In the genomic region with DNA sequence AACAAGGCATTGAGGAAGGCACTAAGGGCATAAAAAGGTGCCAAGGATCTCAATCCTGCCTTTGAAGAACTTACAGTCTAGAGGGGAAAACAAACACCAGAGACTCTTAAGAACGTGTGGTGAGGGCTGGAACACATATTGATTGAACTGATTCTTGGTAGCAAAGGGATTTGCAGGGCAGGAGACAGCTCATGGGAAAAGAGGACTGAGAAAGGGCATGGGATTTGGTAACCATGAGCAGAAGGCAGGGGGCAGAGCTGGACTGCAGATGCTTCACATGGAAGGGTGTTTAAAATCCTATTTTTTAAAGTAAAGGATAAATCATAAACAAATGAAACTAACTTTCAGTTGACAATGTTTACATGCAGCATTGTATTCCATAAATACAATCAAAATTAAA, we compare ENCODE assay signal across 10 cellular contexts.
DNase-seq lines count a peak whose midpoint lies in the region; ATAC-seq and TF ChIP-seq lines count a peak whose summit lies in the region.
"Had no signal": no experiment of that assay in that cellular context is flagged by ENCODE, and none has a peak within 500 bp of the region (broad histone marks: within the 10 kb centered on the region; RNA-seq: fewer than 3 reads in every experiment).

No MANE protein-coding gene starts in this region.

- no peaks in the 10 kb centered on the region for H3K27me3 ChIP-seq in BJ (ENCODE audit: control insufficient read depth, insufficient read depth, low read length)

- peak overlapping the region; percentile 51 to 61 (median 60) for H3K4me3 Mint-ChIP-seq in nephron
- H3K4me3 Mint-ChIP-seq: dendritic cell treated with granulocyte-macrophage colony-stimulating factor and Interleukin-4, amounts not matched to agents 40 ng/mL and 50 ng/mL, for 4 days had no signal

- POLR2A ChIA-PET in BJ (lab: Charles Lee), result interaction anchor here (0.5 kb wide), 1 partner anchor 1425 kb away, joined by 9 read pairs; no protein-coding TSS in a partner anchor

- H3K4me1 Mint-ChIP-seq in nephron, result peaks cover 13% of the 10 kb centered on the region

- H3K9me3 Mint-ChIP-seq in nephron, result no peaks in the 10 kb centered on the region
- H3K9me3 Mint-ChIP-seq in activated naive CD4-positive, alpha-beta T cell treated with anti-CD3 and anti-CD28 coated beads, Interleukin-2, amount 50 U/mL, for 72 hours, result no peaks in the 10 kb centered on the region
- H3K9me3 Mint-ChIP-seq: dendritic cell treated with granulocyte-macrophage colony-stimulating factor and Interleukin-4, amounts not matched to agents 40 ng/mL and 50 ng/mL, for 4 days had no signal

- peaks cover 5% of the 10 kb centered on the region for H3K36me3 Mint-ChIP-seq in nephron (ENCODE audit: low read depth)
- peaks cover 9 to 24% of the 10 kb centered on the region in 2 donors for H3K36me3 Mint-ChIP-seq in activated naive CD4-positive, alpha-beta T cell treated with anti-CD3 and anti-CD28 coated beads, Interleukin-2, amount 50 U/mL, for 72 hours

- TF ChIP-seq CTCF in BJ (IDR thresholded peaks at IDR 0.05; ENCODE audit: insufficient read depth, low read depth, low read length) (peak; percentile 54), epithelial cell of proximal tubule (conservative IDR thresholded peaks at IDR 0.05; ENCODE audit: low read depth, low read length) (peak; percentile 61), nephron (IDR thresholded peaks at IDR 0.05; ENCODE audit: unreplicated experiment in 3 of 3) (peak in 2 of 3 experiments; percentile 29 to 31)

- H3K27me3 Mint-ChIP-seq in nephron (ENCODE audit: low read depth), result no peaks in the 10 kb centered on the region
- H3K27me3 Mint-ChIP-seq: dendritic cell treated with granulocyte-macrophage colony-stimulating factor and Interleukin-4, amounts not matched to agents 40 ng/mL and 50 ng/mL, for 4 days had no signal

- CTCF ChIA-PET in BJ (lab: Yijun Ruan, JAX), result interaction anchor here (0.6 to 3.3 kb wide), 12 partner anchors 11 to 538 kb away, joined by 3 to 24 read pairs (median 3); no protein-coding TSS in a partner anchor

- ATAC-seq in GM21717 (IDR thresholded peaks at IDR 0.05; ENCODE audit: unreplicated experiment), result no peak
- ATAC-seq in GM19328 (IDR thresholded peaks at IDR 0.05; ENCODE audit: unreplicated experiment), result no peak
- no peak for ATAC-seq in activated naive CD4-positive, alpha-beta T cell treated with anti-CD3 and anti-CD28 coated beads, Interleukin-2, amount 50 U/mL, for 72 hours

- no peak overlapping the region for H3K4me3 ChIP-seq in BJ (ENCODE audit: low read depth, low read length)
- peak overlapping the region; percentile 15 for H3K4me3 ChIP-seq in epithelial cell of proximal tubule (ENCODE audit: low read depth, low read length)

- no peaks in the 10 kb centered on the region for H3K36me3 ChIP-seq in BJ (ENCODE audit: control insufficient read depth, insufficient read depth, low read length)

- H3K27ac Mint-ChIP-seq in nephron, result peak overlapping the region; percentile 92 to 97 (median 94)
- peak overlapping the region in 1 of 2 donors; percentile 23 for H3K27ac Mint-ChIP-seq in activated naive CD4-positive, alpha-beta T cell treated with anti-CD3 and anti-CD28 coated beads, Interleukin-2, amount 50 U/mL, for 72 hours
- H3K27ac Mint-ChIP-seq: dendritic cell treated with granulocyte-macrophage colony-stimulating factor and Interleukin-4, amounts not matched to agents 40 ng/mL and 50 ng/mL, for 4 days had no signal

- no peak for DNase-seq in BJ (ENCODE audit: low read depth)
- peak; percentile 62 for DNase-seq in M059J (ENCODE audit: low read depth)
- peak; percentile 18 for DNase-seq in epithelial cell of proximal tubule (ENCODE audit: low read depth)
- DNase-seq in activated CD4-positive, CD25-positive, alpha-beta regulatory T cell treated with anti-CD3 and anti-CD28 coated beads, Interleukin-2, amount 50 U/mL, for 72 hours, result no peak
- no peak for DNase-seq in activated naive CD4-positive, alpha-beta T cell treated with anti-CD3 and anti-CD28 coated beads, Interleukin-2, amount 50 U/mL, for 72 hours (ENCODE audit: low spot score in 2 of 2)
- DNase-seq: GF-D8 had no signal

Comparison
In these comparisons a context has a peak if more than half of its experiments do, and no peak if none do; other contexts are left out.
1. DNase-seq: peak in M059J (single experiment) and epithelial cell of proximal tubule (single experiment); none in BJ (single experiment), activated CD4-positive, CD25-positive, alpha-beta regulatory T cell treated with anti-CD3 and anti-CD28 coated beads, Interleukin-2, amount 50 U/mL, for 72 hours (single experiment) and activated naive CD4-positive, alpha-beta T cell treated with anti-CD3 and anti-CD28 coated beads, Interleukin-2, amount 50 U/mL, for 72 hours (0 of 2).
2. Peak in every context shown above with its lines, with median percentiles within 50 percentile points of each other: CTCF ChIP-seq.